1 cellular context compared by ENCODE assay signal in the genomic region with DNA sequence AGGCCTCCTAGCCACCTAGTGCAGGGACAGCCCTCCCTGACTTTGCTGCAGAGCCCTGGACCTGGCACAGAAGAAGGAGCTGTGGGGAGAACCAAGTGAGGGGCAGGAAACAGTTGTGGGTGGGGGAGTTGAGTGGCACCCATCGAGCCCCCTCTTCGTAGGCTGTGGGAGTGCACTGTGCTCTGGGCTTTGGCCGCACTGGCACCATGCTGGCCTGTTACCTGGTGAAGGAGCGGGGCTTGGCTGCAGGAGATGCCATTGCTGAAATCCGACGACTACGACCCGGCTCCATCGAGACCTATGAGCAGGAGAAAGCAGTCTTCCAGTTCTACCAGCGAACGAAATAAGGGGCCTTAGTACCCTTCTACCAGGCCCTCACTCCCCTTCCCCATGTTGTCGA.
TF ChIP-seq lines count a peak whose summit lies in the region.

No MANE protein-coding gene starts in this region.

TF ChIP-seq in H1, 55 proteins besides CTCF, POLR2A, EP300 and RAD21:
- TF ChIP-seq SIRT6 (IDR thresholded peaks at IDR 0.05; ENCODE audit: low read length) (no peak), KDM5A (IDR thresholded peaks at IDR 0.05; ENCODE audit: low read length) (no peak), HDAC2 (IDR thresholded peaks at IDR 0.05; ENCODE audit: borderline replicate concordance in 1 of 2, low read depth in 2 of 2, low read length in 2 of 2) (no peak), RNF2 (IDR thresholded peaks at IDR 0.05; ENCODE audit: borderline replicate concordance, low read depth, low read length, missing control alignments, poor library complexity, severe bottlenecking) (no peak), TEAD4 (IDR thresholded peaks at IDR 0.05; ENCODE audit: low read depth, low read length) (no peak), KDM1A (IDR thresholded peaks at IDR 0.05; ENCODE audit: borderline replicate concordance, low read length) (no peak)
